In genomic region chr7:117249696-117250095, GRCh38 we compare ENCODE assay signal across 21 cellular contexts.
DNase-seq lines count a peak whose midpoint lies in the region; ATAC-seq, FAIRE-seq and TF ChIP-seq lines count a peak whose summit lies in the region.
"Had no signal": no experiment of that assay in that cellular context is flagged by ENCODE, and none has a peak within 500 bp of the region (broad histone marks: within the 10 kb centered on the region; RNA-seq: fewer than 3 reads in every experiment).

No MANE protein-coding gene starts in this region.

- H3K79me2 ChIP-seq in astrocyte (ENCODE audit: insufficient read depth, low read length) = no peaks in the 10 kb centered on the region

- H3K4me1 ChIP-seq in astrocyte (ENCODE audit: insufficient read depth, low read length) (peaks cover 17% of the 10 kb centered on the region), left lung (no peaks in the 10 kb centered on the region), thyroid gland (no peaks in the 10 kb centered on the region)

- peaks cover 5% of the 10 kb centered on the region for H3K9me3 Mint-ChIP-seq in astrocyte (ENCODE audit: unreplicated experiment)

- no peaks in the 10 kb centered on the region for H3K27me3 ChIP-seq in astrocyte (ENCODE audit: insufficient read depth, low read length)
- no peaks in the 10 kb centered on the region for H3K27me3 ChIP-seq in left lung
- no peaks in the 10 kb centered on the region for H3K27me3 ChIP-seq in thyroid gland

- 37 to 38% methylated on average over 5 of the region's 5 CpGs for WGBS in thyroid gland, 2 donors

- H3K27ac Mint-ChIP-seq in astrocyte (ENCODE audit: unreplicated experiment) = peak overlapping the region; percentile 56
- H3K27ac Mint-ChIP-seq: CD4-positive, alpha-beta memory T cell had no signal

- H3K4me1 Mint-ChIP-seq in astrocyte (ENCODE audit: low read depth, unreplicated experiment) = peaks cover 35% of the 10 kb centered on the region
- H3K4me1 Mint-ChIP-seq: CD4-positive, alpha-beta memory T cell had no signal

- ATAC-seq in left lung (peak; percentile 22), HG03342 (IDR thresholded peaks at IDR 0.05; ENCODE audit: unreplicated experiment) (no peak)

- no peak overlapping the region for H3K27ac ChIP-seq in astrocyte (ENCODE audit: low read depth, low read length)
- H3K27ac ChIP-seq in left lung = no peak overlapping the region
- no peak overlapping the region for H3K27ac ChIP-seq in thyroid gland

- TF ChIP-seq CTCF in astrocyte (IDR thresholded peaks at IDR 0.05; ENCODE audit: insufficient read depth, low read depth, low read length) (no peak), left lung (IDR thresholded peaks at IDR 0.05) (no peak), thyroid gland (IDR thresholded peaks at IDR 0.05) (no peak)

- DNase-seq in DMS79 treated with DMSO at 0.1 percent for 48 hours (lab: John Stamatoyannopoulos, UW) = peak; percentile 42
- no peak for DNase-seq in DMS79 (lab: John Stamatoyannopoulos, UW)
- no peak for DNase-seq in astrocyte (ENCODE audit: low read depth)
- no peak for DNase-seq in left lung
- peak; percentile 12 to 17 for DNase-seq in thyroid gland
- no peak for DNase-seq in erythroblast (lab: John Stamatoyannopoulos, UW)
- no peak for DNase-seq in NCI-H748 (lab: John Stamatoyannopoulos, UW; ENCODE audit: unreplicated experiment)
- DNase-seq: 8988T; Calu3; CD4-positive, alpha-beta memory T cell; DND-41; GDM1; GOT3; NCI-H1105 treated with DMSO at 0.1 percent for 48 hours; NCI-H187 treated with DMSO at 0.1 percent for 48 hours; NCI-H2171; NCI-H69; OCI-M1; RPMI8226; SIG-M5 had no signal

- TF ChIP-seq POLR2A in thyroid gland (IDR thresholded peaks at IDR 0.05) (no peak), erythroblast (IDR thresholded peaks at IDR 0.05; ENCODE audit: low read length) (no peak)

- H3K36me3 ChIP-seq in astrocyte (ENCODE audit: insufficient read depth, low read length) (no peaks in the 10 kb centered on the region), left lung (no peaks in the 10 kb centered on the region), thyroid gland (no peaks in the 10 kb centered on the region)

- no peak overlapping the region for H3K4me3 ChIP-seq in astrocyte (ENCODE audit: insufficient read depth, low read depth, low read length)
- H3K4me3 ChIP-seq in left lung = no peak overlapping the region
- H3K4me3 ChIP-seq in thyroid gland (replicated peaks in 1 of 3) = no peak overlapping the region

- no peak overlapping the region for H3K4me3 Mint-ChIP-seq in astrocyte (ENCODE audit: unreplicated experiment)
- H3K4me3 Mint-ChIP-seq: CD4-positive, alpha-beta memory T cell had no signal

- no peak overlapping the region for H3K4me2 ChIP-seq in astrocyte (ENCODE audit: low read length)

- H3K9ac ChIP-seq in astrocyte (ENCODE audit: low read length) = no peak overlapping the region

- no peak for FAIRE-seq in astrocyte (lab: Jason Lieb, UNC)

- intact Hi-C loops in left lung (cut with DNase I) = no loop called here
- intact Hi-C loops in thyroid gland (cut with DNase I) = no loop called here

- peaks cover 2% of the 10 kb centered on the region for H3K27me3 Mint-ChIP-seq in astrocyte (ENCODE audit: low read depth, unreplicated experiment)

- no peaks in the 10 kb centered on the region for H4K20me1 ChIP-seq in astrocyte (ENCODE audit: insufficient read depth, low read length)

- H2AFZ ChIP-seq in astrocyte (ENCODE audit: low read depth, low read length) = no peak overlapping the region

- H3K9me3 ChIP-seq in astrocyte (ENCODE audit: insufficient read depth, low read depth, low read length) = no peaks in the 10 kb centered on the region
- peaks cover 0 to 6% of the 10 kb centered on the region in 2 donors for H3K9me3 ChIP-seq in left lung
- H3K9me3 ChIP-seq in thyroid gland = no peaks in the 10 kb centered on the region

- no peaks in the 10 kb centered on the region for H3K36me3 Mint-ChIP-seq in astrocyte (ENCODE audit: low read depth, unreplicated experiment)
- H3K36me3 Mint-ChIP-seq: CD4-positive, alpha-beta memory T cell had no signal

Comparison
In these comparisons a context has a peak if more than half of its experiments do, and no peak if none do; other contexts are left out.
1. DNase-seq: peak in DMS79 treated with DMSO at 0.1 percent for 48 hours (single experiment) and thyroid gland (2 of 2); none in DMS79 (single experiment), astrocyte (single experiment), left lung (0 of 2), erythroblast (0 of 2) and NCI-H748 (single experiment).